Comparison of ENCODE assay signal across 9 cellular contexts in the genomic region with DNA sequence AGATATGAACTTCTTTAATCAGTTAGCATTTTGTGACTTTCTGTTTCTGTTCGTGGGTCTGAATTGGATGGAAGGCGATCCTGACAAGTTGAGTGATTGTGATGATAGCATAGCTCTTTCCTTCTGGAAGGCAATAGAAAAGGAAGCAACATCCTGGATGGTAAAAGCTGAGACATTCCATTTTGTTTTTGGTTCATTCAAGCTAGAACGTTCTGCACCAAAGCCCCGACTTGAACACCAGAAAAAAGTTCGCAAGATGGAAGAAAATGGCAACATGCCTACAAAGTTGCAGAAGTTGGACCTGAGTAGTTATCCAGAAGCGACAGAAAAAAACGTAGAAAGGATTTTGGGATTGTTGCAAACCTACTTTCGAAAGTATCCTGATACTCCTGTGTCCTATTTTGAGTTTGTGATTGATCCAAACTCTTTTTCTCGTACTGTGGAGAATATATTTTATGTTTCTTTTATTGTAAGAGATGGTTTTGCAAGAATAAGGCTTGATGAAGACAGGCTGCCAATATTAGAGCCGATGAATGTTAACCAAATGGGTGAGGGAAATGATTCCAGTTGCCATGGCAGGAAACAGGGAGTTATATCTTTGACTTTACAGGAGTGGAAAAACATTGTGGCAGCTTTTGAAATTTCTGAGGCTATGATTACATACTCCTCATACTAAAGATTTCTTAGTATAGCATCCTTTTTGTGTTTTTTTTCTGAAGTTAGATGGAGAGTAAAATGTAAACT. TPM values are rescaled to one million over a fixed set of nuclear protein-coding genes. Genes with fewer than 3 reads are reported as not detected.
DNase-seq lines count a peak whose midpoint lies in the region; ATAC-seq, FAIRE-seq and TF ChIP-seq lines count a peak whose summit lies in the region.
"Had no signal": no experiment of that assay in that cellular context is flagged by ENCODE, and none has a peak within 500 bp of the region (broad histone marks: within the 10 kb centered on the region; RNA-seq: fewer than 3 reads in every experiment).

No MANE protein-coding gene starts in this region.

- POLR2A ChIA-PET in HepG2 (lab: Yijun Ruan, JAX) = no interaction called here

- no peak overlapping the region for H3K4ac ChIP-seq in mesendoderm (ENCODE audit: low read depth, low read length)

- TF ChIP-seq EP300 in HepG2 (IDR thresholded peaks at IDR 0.05; ENCODE audit: low read depth in 2 of 2, low read length in 2 of 2) (no peak), HepG2 (CRISPR knock-in tag; IDR thresholded peaks at IDR 0.05; ENCODE audit: borderline replicate concordance) (no peak)

- H2AFZ ChIP-seq in HepG2 (ENCODE audit: low read length) = no peak overlapping the region

- H2BK15ac ChIP-seq in mesendoderm (replicated peaks; ENCODE audit: low read depth) = no peak overlapping the region

- no peaks in the 10 kb centered on the region for H3K9me3 ChIP-seq in adrenal gland (replicated peaks in 1 of 3)
- H3K9me3 ChIP-seq in HepG2 (ENCODE audit: low read length) = no peaks in the 10 kb centered on the region
- no peaks in the 10 kb centered on the region for H3K9me3 ChIP-seq in stomach smooth muscle (ENCODE audit: control insufficient read depth in 2 of 2, low read length in 2 of 2)

- no peak for FAIRE-seq in HepG2 (lab: Jason Lieb, UNC)

- ATAC-seq in HepG2 = no peak
- no peak for ATAC-seq in GM21786 (IDR thresholded peaks at IDR 0.05; ENCODE audit: unreplicated experiment)
- ATAC-seq: PC-3 had no signal

- peaks cover 90% of the 10 kb centered on the region for H3K79me2 ChIP-seq in HepG2 (ENCODE audit: insufficient read depth, low read length)
- H3K79me2 ChIP-seq in mesendoderm (ENCODE audit: control insufficient read depth, insufficient read depth, low read length) = peaks cover 15% of the 10 kb centered on the region

- no peak for TF ChIP-seq CTCF in adrenal gland (IDR thresholded peaks at IDR 0.05)
- TF ChIP-seq CTCF in HepG2 (CRISPR knock-in tag; IDR thresholded peaks at IDR 0.05) = no peak

- peak overlapping the region; percentile 85 for H3K4me3 Mint-ChIP-seq in T-helper 2 cell treated with Interferon-gamma antibody and Interleukin-4, amounts not matched to agents 5 μg/mL and 100 μg/mL, for 36 hours

- peaks cover 72% of the 10 kb centered on the region for H3K4me1 Mint-ChIP-seq in T-helper 2 cell treated with Interferon-gamma antibody and Interleukin-4, amounts not matched to agents 5 μg/mL and 100 μg/mL, for 36 hours (ENCODE audit: low read depth)

- H3K18ac ChIP-seq in mesendoderm (ENCODE audit: low read length) = no peak overlapping the region

- H3K4me1 ChIP-seq in adrenal gland (replicated peaks in 1 of 2) (peaks cover 35 to 83% of the 10 kb centered on the region in 2 donors), HepG2 (ENCODE audit: insufficient read depth, low read length) (peaks cover 17% of the 10 kb centered on the region), stomach smooth muscle (ENCODE audit: control insufficient read depth, insufficient read depth, low read length) (peaks cover 22% of the 10 kb centered on the region), mesendoderm (ENCODE audit: control insufficient read depth, low read depth, low read length) (peaks cover 4% of the 10 kb centered on the region)

- H4K20me1 ChIP-seq in HepG2 (ENCODE audit: insufficient read depth, low read length) = peaks cover 73% of the 10 kb centered on the region

- H2BK5ac ChIP-seq in mesendoderm (ENCODE audit: low read length) = no peak overlapping the region

- no peak overlapping the region for H2AK5ac ChIP-seq in mesendoderm (ENCODE audit: low read length)

- H3K56ac ChIP-seq in mesendoderm (ENCODE audit: low read length) = no peak overlapping the region

- CTCF ChIA-PET in HepG2 (lab: Yijun Ruan, JAX; ENCODE audit: low intra/inter-chr PET ratio, low total read pairs) = no interaction called here

- H3K4me2 ChIP-seq in HepG2 (ENCODE audit: low read depth, low read length) = no peak overlapping the region
- H3K4me2 ChIP-seq in mesendoderm (ENCODE audit: low read length) = no peak overlapping the region

- peaks cover 0 to 4% of the 10 kb centered on the region in 2 donors for H3K36me3 ChIP-seq in adrenal gland (replicated peaks in 1 of 2)
- H3K36me3 ChIP-seq in HepG2 (replicated peaks in 1 of 2; ENCODE audit: control insufficient read depth in 1 of 2, insufficient read depth in 2 of 2, low read length in 2 of 2) = peaks cover 11 to 57% of the 10 kb centered on the region in 2 experiments
- no peaks in the 10 kb centered on the region for H3K36me3 ChIP-seq in stomach smooth muscle (ENCODE audit: control insufficient read depth in 2 of 2, insufficient read depth in 2 of 2, low read length in 2 of 2)
- H3K36me3 ChIP-seq in mesendoderm (ENCODE audit: control insufficient read depth, insufficient read depth, low read length) = no peaks in the 10 kb centered on the region

- intact Hi-C loops in adrenal gland (cut with DNase I) (no loop called here), HepG2 (cut with micrococcal nuclease; ENCODE audit: unreplicated experiment) (no loop called here)

- WGBS in adrenal gland, 4 donors = 80 to 84% (median 82%) methylated on average over 10 of the region's 10 CpGs
- 93% methylated on average over 10 of the region's 10 CpGs for WGBS in HepG2 (ENCODE audit: low lambda C conversion rate)
- WGBS in mesendoderm (ENCODE audit: extremely low coverage, insufficient coverage, low lambda C conversion rate) = no CpG with 5 or more reads among the region's 10 CpGs

- no peak for DNase-seq in T-helper 2 cell treated with Interferon-gamma antibody and Interleukin-4, amounts not matched to agents 5 μg/mL and 100 μg/mL, for 36 hours (ENCODE audit: low spot score)
- no peak for DNase-seq in T-helper 2 cell
- no peak for DNase-seq in adrenal gland
- DNase-seq in HepG2 (ENCODE audit: low spot score) = no peak
- no peak for DNase-seq in DMS114 treated with DMSO at 0.1 percent for 48 hours (lab: John Stamatoyannopoulos, UW; ENCODE audit: unreplicated experiment)
- no peak for DNase-seq in mesendoderm
- DNase-seq: PC-3 had no signal

- no peaks in the 10 kb centered on the region for H3K27me3 Mint-ChIP-seq in T-helper 2 cell treated with Interferon-gamma antibody and Interleukin-4, amounts not matched to agents 5 μg/mL and 100 μg/mL, for 36 hours (ENCODE audit: low read depth)

- H3K27me3 ChIP-seq in adrenal gland (no peaks in the 10 kb centered on the region), HepG2 (ENCODE audit: control insufficient read depth in 1 of 2, insufficient read depth in 2 of 2, low read length in 2 of 2) (no peaks in the 10 kb centered on the region), stomach smooth muscle (ENCODE audit: control insufficient read depth in 1 of 2, insufficient read depth in 2 of 2, low read length in 2 of 2) (no peaks in the 10 kb centered on the region), mesendoderm (ENCODE audit: insufficient read depth, low read length, poor library complexity) (no peaks in the 10 kb centered on the region)

- no peaks in the 10 kb centered on the region for H3K9me3 Mint-ChIP-seq in T-helper 2 cell treated with Interferon-gamma antibody and Interleukin-4, amounts not matched to agents 5 μg/mL and 100 μg/mL, for 36 hours

- peak overlapping the region; percentile 99 for H3K27ac Mint-ChIP-seq in T-helper 2 cell treated with Interferon-gamma antibody and Interleukin-4, amounts not matched to agents 5 μg/mL and 100 μg/mL, for 36 hours

- BruUV-seq in HepG2 (replicated peaks; lab: Mats Ljungman, UMichigan) = TSS peak; percentile 1

- H3K27ac ChIP-seq in adrenal gland (peak overlapping the region in 4 of 5 donors; percentile 40 to 86 (median 70)), HepG2 (ENCODE audit: extremely low read length, insufficient read depth, low read length) (no peak overlapping the region), stomach smooth muscle (ENCODE audit: low read length) (peak overlapping the region; percentile 85), mesendoderm (ENCODE audit: low read depth, low read length) (no peak overlapping the region)

- no peak for TF ChIP-seq RAD21 in HepG2 (CRISPR knock-in tag; IDR thresholded peaks at IDR 0.05)

- H3K36me3 Mint-ChIP-seq in T-helper 2 cell treated with Interferon-gamma antibody and Interleukin-4, amounts not matched to agents 5 μg/mL and 100 μg/mL, for 36 hours (ENCODE audit: low read depth) = peaks cover 38% of the 10 kb centered on the region

- peak overlapping the region in 1 of 4 donors; percentile 53 for H3K4me3 ChIP-seq in adrenal gland
- no peak overlapping the region for H3K4me3 ChIP-seq in HepG2 (replicated peaks in 1 of 3; ENCODE audit: insufficient read depth in 1 of 3, low read depth in 2 of 3, low read length in 3 of 3)
- H3K4me3 ChIP-seq in stomach smooth muscle (ENCODE audit: low read length in 2 of 2) = peak overlapping the region; percentile 73 to 82
- H3K4me3 ChIP-seq in mesendoderm (ENCODE audit: low read length) = no peak overlapping the region

- no peak for TF ChIP-seq POLR2A in adrenal gland (IDR thresholded peaks at IDR 0.05)
- peak in 1 of 2 experiments; percentile 34; a peak in 1 of 4 replicates for TF ChIP-seq POLR2A in HepG2 (IDR thresholded peaks at IDR 0.05; ENCODE audit: insufficient read depth in 1 of 2, low read depth in 2 of 2, low read length in 2 of 2)

- no peak overlapping the region for H4K8ac ChIP-seq in mesendoderm (ENCODE audit: low read depth, low read length)

- no peak overlapping the region for H2BK120ac ChIP-seq in mesendoderm (ENCODE audit: low read depth, low read length)

- H4K5ac ChIP-seq in mesendoderm (ENCODE audit: low read length) = no peak overlapping the region

- no peak overlapping the region for H3K23ac ChIP-seq in mesendoderm (ENCODE audit: low read length)

- in situ Hi-C loops in HepG2 (cut with HindIII; ENCODE audit: extremely low pct_ligation_motif_present, low pct_unique_long_range_greater_than_20kb) = no loop called here

- peaks cover 11% of the 10 kb centered on the region for H3K79me1 ChIP-seq in mesendoderm (ENCODE audit: low read length)

- H3K9ac ChIP-seq in HepG2 (ENCODE audit: insufficient read depth, low read depth, low read length) (no peak overlapping the region), stomach smooth muscle (ENCODE audit: low read length in 2 of 2) (peak overlapping the region; percentile 67 to 84), mesendoderm (ENCODE audit: low read length) (no peak overlapping the region)

RNA-seq across cellular contexts. Expression of gene EID3, which starts 0.9 kb away (rescaled TPM):
- total RNA-seq in adrenal gland = 10 to 100 TPM in 3 of 8 donors, 1 to 10 TPM in 5; 2.9 to 20.3 (median 5.4) TPM
- 1 to 10 TPM; 1.5 to 8.1 (median 4.4) TPM for polyA plus RNA-seq in adrenal gland
- 0.27 and 4.5 TPM in 2 replicates for total RNA-seq in HepG2 (2016; rRNA removed; fragmentation: Illumina TruSeq; extraction: Trizol)
- total RNA-seq in HepG2 (2016; cell fraction: cytosol; rRNA removed; fragmentation: Illumina TruSeq; extraction: Trizol; ENCODE audit: low read depth) = 0.20 TPM in 1 of 2 replicates, not detected in the other
- 0.37 and 4.2 TPM in 2 replicates for total RNA-seq in HepG2 (2016; cell fraction: insoluble cytoplasmic fraction; rRNA removed; fragmentation: Illumina TruSeq; extraction: Trizol)
- 0.24 and 0.28 TPM in 2 replicates for total RNA-seq in HepG2 (2016; cell fraction: membrane; rRNA removed; fragmentation: Illumina TruSeq; extraction: Trizol)
- 19.9 and 21.8 TPM in 2 replicates for total RNA-seq in HepG2 (2016; cell fraction: nucleus; rRNA removed; fragmentation: Illumina TruSeq; extraction: Trizol)
- polyA plus RNA-seq in HepG2 (2011; rRNA removed) = 0.38 and 0.56 TPM in 2 replicates
- polyA plus RNA-seq in HepG2 (2011; cell fraction: cytosol; rRNA removed) = not detected in 2 replicates
- 2.2 and 2.8 TPM in 2 replicates for polyA plus RNA-seq in HepG2 (2011; cell fraction: nucleus; rRNA removed)
- 0.13 and 0.39 TPM in 2 replicates for polyA plus RNA-seq in HepG2 (2012)
- polyA plus RNA-seq in HepG2 (2016; cell fraction: cytosol; fragmentation: Illumina TruSeq; extraction: Trizol; ENCODE audit: low read depth) = 0.07 TPM in 1 of 2 replicates, not detected in the other
- polyA plus RNA-seq in HepG2 (2016; cell fraction: insoluble cytoplasmic fraction; fragmentation: Illumina TruSeq; extraction: Trizol; ENCODE audit: low read depth) = 0.21 TPM in 1 of 2 replicates, not detected in the other
- polyA plus RNA-seq in HepG2 (2016; cell fraction: membrane; fragmentation: Illumina TruSeq; extraction: Trizol; ENCODE audit: low read depth) = not detected in 2 replicates
- 5.1 and 5.3 TPM in 2 replicates for polyA plus RNA-seq in HepG2 (2016; cell fraction: nucleus; fragmentation: Illumina TruSeq; extraction: Trizol; ENCODE audit: insufficient read depth, low read depth)
- polyA minus RNA-seq in HepG2 (2011; rRNA and poly(A)+ RNA removed; ENCODE audit: low replicate concordance) = 3.3 and 7.0 TPM in 2 replicates
- polyA minus RNA-seq in HepG2 (2011; cell fraction: cytosol; rRNA and poly(A)+ RNA removed) = not detected in 2 replicates
- polyA minus RNA-seq in HepG2 (2011; cell fraction: nucleus; rRNA and poly(A)+ RNA removed) = 26.4 and 27.4 TPM in 2 replicates
- 0.69 TPM for polyA plus RNA-seq in mesendoderm (2013, experiment 1 of 2)
- polyA plus RNA-seq in mesendoderm (2013, experiment 2 of 2) = 0.66 TPM

Comparison
In these comparisons a context has a peak if more than half of its experiments do, and no peak if none do; other contexts are left out.
1. H3K27ac ChIP-seq: peak in adrenal gland (4 of 5) and stomach smooth muscle (single experiment); none in HepG2 (single experiment) and mesendoderm (single experiment).
2. H3K4me3 ChIP-seq: peak in stomach smooth muscle (2 of 2); none in HepG2 (0 of 3) and mesendoderm (single experiment).
3. H3K9ac ChIP-seq: peak in stomach smooth muscle (2 of 2); none in HepG2 (single experiment) and mesendoderm (single experiment).